12 cellular contexts compared by ENCODE assay signal in the genomic region with DNA sequence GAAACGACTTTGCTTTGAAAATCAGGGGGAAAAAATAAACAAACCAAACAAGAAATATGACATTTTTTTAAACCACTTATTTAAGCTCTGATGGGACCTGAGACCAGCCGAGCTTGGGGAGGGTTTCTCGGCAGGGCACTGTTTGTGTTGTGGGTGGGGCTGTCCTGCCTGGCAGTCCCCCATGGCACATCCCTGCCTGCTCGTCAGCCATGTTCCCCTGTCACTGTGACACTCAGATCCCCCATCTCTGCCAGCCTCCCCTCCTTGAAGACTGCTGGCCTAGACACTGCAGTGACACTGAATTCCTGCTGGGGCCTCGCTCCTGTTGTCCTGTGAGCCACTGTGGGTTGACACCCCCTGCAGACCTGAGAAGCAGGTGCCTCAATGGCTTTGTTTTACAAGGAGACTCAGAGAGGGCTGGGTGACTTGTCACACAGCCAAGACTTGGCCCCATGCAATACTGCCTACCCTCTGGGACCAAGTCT.
DNase-seq lines count a peak whose midpoint lies in the region; ATAC-seq, FAIRE-seq and TF ChIP-seq lines count a peak whose summit lies in the region.
"Had no signal": no experiment of that assay in that cellular context is flagged by ENCODE, and none has a peak within 500 bp of the region (broad histone marks: within the 10 kb centered on the region; RNA-seq: fewer than 3 reads in every experiment).

No MANE protein-coding gene starts in this region.

- no peaks in the 10 kb centered on the region for H3K27me3 ChIP-seq in breast epithelium
- H3K27me3 ChIP-seq in HepG2 (ENCODE audit: control insufficient read depth in 1 of 2, insufficient read depth in 2 of 2, low read length in 2 of 2), result no peaks in the 10 kb centered on the region
- no peaks in the 10 kb centered on the region for H3K27me3 ChIP-seq in stomach

- TF ChIP-seq POLR2A in breast epithelium (IDR thresholded peaks at IDR 0.05) (no peak), HepG2 (IDR thresholded peaks at IDR 0.05; ENCODE audit: insufficient read depth in 1 of 2, low read depth in 2 of 2, low read length in 2 of 2) (no peak), stomach (IDR thresholded peaks at IDR 0.05) (no peak)

- H3K4me1 ChIP-seq in breast epithelium (peaks cover 13 to 21% of the 10 kb centered on the region in 2 donors), HepG2 (ENCODE audit: insufficient read depth, low read length) (peaks cover 84% of the 10 kb centered on the region), stomach (peaks cover 37 to 61% (median 56%) of the 10 kb centered on the region in 4 donors)

- no peaks in the 10 kb centered on the region for H4K20me1 ChIP-seq in HepG2 (ENCODE audit: insufficient read depth, low read length)

- peak; percentile 21 for DNase-seq in H4 (ENCODE audit: low spot score)
- DNase-seq in breast epithelium (ENCODE audit: low spot score in 2 of 2), result peak in 1 of 2 donors; percentile 78
- DNase-seq in HepG2 (ENCODE audit: low spot score), result no peak
- DNase-seq in stomach, result peak; percentile 59
- no peak for DNase-seq in NCI-H748 treated with DMSO at 0.1 percent for 48 hours (lab: John Stamatoyannopoulos, UW)
- no peak for DNase-seq in mesenteric fat pad (ENCODE audit: low spot score)
- DNase-seq: activated CD4-positive, alpha-beta memory T cell treated with anti-CD3 and anti-CD28 coated beads for 36 hours; CD4-positive, CD25-positive, alpha-beta regulatory T cell; naive B cell; NCI-H1930 had no signal

- TF ChIP-seq EP300 in HepG2 (IDR thresholded peaks at IDR 0.05; ENCODE audit: low read depth in 2 of 2, low read length in 2 of 2) (no peak), HepG2 (CRISPR knock-in tag; IDR thresholded peaks at IDR 0.05; ENCODE audit: borderline replicate concordance) (no peak), stomach (IDR thresholded peaks at IDR 0.05) (no peak)

- H3K9me3 ChIP-seq in breast epithelium (no peaks in the 10 kb centered on the region), HepG2 (ENCODE audit: low read length) (no peaks in the 10 kb centered on the region), stomach (no peaks in the 10 kb centered on the region)

- BruUV-seq in HepG2 (replicated peaks; lab: Mats Ljungman, UMichigan), result TSS peak; percentile 88

- H3K79me2 ChIP-seq in HepG2 (ENCODE audit: insufficient read depth, low read length), result no peaks in the 10 kb centered on the region

- peak overlapping the region; percentile 98 for H3K27ac ChIP-seq in breast epithelium
- peak overlapping the region; percentile 63 for H3K27ac ChIP-seq in HepG2 (ENCODE audit: extremely low read length, insufficient read depth, low read length)
- H3K27ac ChIP-seq in stomach, result peak overlapping the region; percentile 92 to 99 (median 97)

- 69% methylated on average over 5 of the region's 5 CpGs for WGBS in HepG2 (ENCODE audit: low lambda C conversion rate)
- WGBS in stomach, 5 donors, result 22 to 39% (median 32%) methylated on average over 5 of the region's 5 CpGs

- peak overlapping the region; percentile 70 for H3K9ac ChIP-seq in HepG2 (ENCODE audit: insufficient read depth, low read depth, low read length)

- TF ChIP-seq RAD21 in HepG2 (CRISPR knock-in tag; IDR thresholded peaks at IDR 0.05), result no peak

- peak in 1 of 3 donors; percentile 31 for TF ChIP-seq CTCF in breast epithelium (IDR thresholded peaks at IDR 0.05)
- no peak for TF ChIP-seq CTCF in HepG2 (CRISPR knock-in tag; IDR thresholded peaks at IDR 0.05)
- no peak for TF ChIP-seq CTCF in stomach (IDR thresholded peaks at IDR 0.05)

- H3K36me3 ChIP-seq in breast epithelium (no peaks in the 10 kb centered on the region), HepG2 (replicated peaks in 1 of 2; ENCODE audit: control insufficient read depth in 1 of 2, insufficient read depth in 2 of 2, low read length in 2 of 2) (no peaks in the 10 kb centered on the region), stomach (no peaks in the 10 kb centered on the region)

- ATAC-seq in HepG2 (peak; percentile 27), HG02981 (IDR thresholded peaks at IDR 0.05; ENCODE audit: unreplicated experiment) (no peak), GM21447 (IDR thresholded peaks at IDR 0.05; ENCODE audit: unreplicated experiment) (no peak)

- intact Hi-C loops in breast epithelium (cut with DNase I; ENCODE audit: low total_unique reads), result no loop called here
- intact Hi-C loops in HepG2 (cut with micrococcal nuclease; ENCODE audit: unreplicated experiment), result loop anchor here (1.0 kb wide), 1 partner anchor 18 kb away; no protein-coding TSS in a partner anchor
- intact Hi-C loops in stomach (cut with DNase I; ENCODE audit: low total_unique reads), result no loop called here

- POLR2A ChIA-PET in HepG2 (lab: Yijun Ruan, JAX), result interaction anchor here (1.1 to 5.9 kb wide), 8 partner anchors 8 to 243 kb away, joined by 4 to 53 read pairs (median 10); no protein-coding TSS in a partner anchor

- no peak for FAIRE-seq in HepG2 (lab: Jason Lieb, UNC)

- H3K4me3 ChIP-seq in breast epithelium, result peak overlapping the region in 1 of 3 donors; percentile 44
- H3K4me3 ChIP-seq in HepG2 (replicated peaks in 1 of 3; ENCODE audit: insufficient read depth in 1 of 3, low read depth in 2 of 3, low read length in 3 of 3), result peak overlapping the region; percentile 16 to 58 (median 40); a peak in 5 of 6 replicates
- H3K4me3 ChIP-seq in stomach, result no peak overlapping the region

- in situ Hi-C loops in HepG2 (cut with HindIII; ENCODE audit: extremely low pct_ligation_motif_present, low pct_unique_long_range_greater_than_20kb), result no loop called here

- CTCF ChIA-PET in HepG2 (lab: Yijun Ruan, JAX; ENCODE audit: low intra/inter-chr PET ratio, low total read pairs), result no interaction called here

- peak overlapping the region; percentile 77 for H3K4me2 ChIP-seq in HepG2 (ENCODE audit: low read depth, low read length)

- H2AFZ ChIP-seq in HepG2 (ENCODE audit: low read length), result no peak overlapping the region

TF ChIP-seq in HepG2, 621 proteins besides CTCF, POLR2A, EP300 and RAD21 (continues in another document):
- TF ChIP-seq RBM39 (IDR thresholded peaks at IDR 0.05; ENCODE audit: low read depth, low read length, poor library complexity, severe bottlenecking), result peak; percentile 38
- TF ChIP-seq, protein P1, sequence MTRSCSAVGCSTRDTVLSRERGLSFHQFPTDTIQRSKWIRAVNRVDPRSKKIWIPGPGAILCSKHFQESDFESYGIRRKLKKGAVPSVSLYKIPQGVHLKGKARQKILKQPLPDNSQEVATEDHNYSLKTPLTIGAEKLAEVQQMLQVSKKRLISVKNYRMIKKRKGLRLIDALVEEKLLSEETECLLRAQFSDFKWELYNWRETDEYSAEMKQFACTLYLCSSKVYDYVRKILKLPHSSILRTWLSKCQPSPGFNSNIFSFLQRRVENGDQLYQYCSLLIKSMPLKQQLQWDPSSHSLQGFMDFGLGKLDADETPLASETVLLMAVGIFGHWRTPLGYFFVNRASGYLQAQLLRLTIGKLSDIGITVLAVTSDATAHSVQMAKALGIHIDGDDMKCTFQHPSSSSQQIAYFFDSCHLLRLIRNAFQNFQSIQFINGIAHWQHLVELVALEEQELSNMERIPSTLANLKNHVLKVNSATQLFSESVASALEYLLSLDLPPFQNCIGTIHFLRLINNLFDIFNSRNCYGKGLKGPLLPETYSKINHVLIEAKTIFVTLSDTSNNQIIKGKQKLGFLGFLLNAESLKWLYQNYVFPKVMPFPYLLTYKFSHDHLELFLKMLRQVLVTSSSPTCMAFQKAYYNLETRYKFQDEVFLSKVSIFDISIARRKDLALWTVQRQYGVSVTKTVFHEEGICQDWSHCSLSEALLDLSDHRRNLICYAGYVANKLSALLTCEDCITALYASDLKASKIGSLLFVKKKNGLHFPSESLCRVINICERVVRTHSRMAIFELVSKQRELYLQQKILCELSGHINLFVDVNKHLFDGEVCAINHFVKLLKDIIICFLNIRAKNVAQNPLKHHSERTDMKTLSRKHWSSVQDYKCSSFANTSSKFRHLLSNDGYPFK (CRISPR knock-in tag; IDR thresholded peaks at IDR 0.05; ENCODE audit: borderline replicate concordance), result 0 out of 2 replicates have a peak, but pooled peaks have one; percentile 34
- no peak for TF ChIP-seq ZNF34 (CRISPR knock-in tag; IDR thresholded peaks at IDR 0.05; ENCODE audit: borderline replicate concordance)
- TF ChIP-seq, protein P2, sequence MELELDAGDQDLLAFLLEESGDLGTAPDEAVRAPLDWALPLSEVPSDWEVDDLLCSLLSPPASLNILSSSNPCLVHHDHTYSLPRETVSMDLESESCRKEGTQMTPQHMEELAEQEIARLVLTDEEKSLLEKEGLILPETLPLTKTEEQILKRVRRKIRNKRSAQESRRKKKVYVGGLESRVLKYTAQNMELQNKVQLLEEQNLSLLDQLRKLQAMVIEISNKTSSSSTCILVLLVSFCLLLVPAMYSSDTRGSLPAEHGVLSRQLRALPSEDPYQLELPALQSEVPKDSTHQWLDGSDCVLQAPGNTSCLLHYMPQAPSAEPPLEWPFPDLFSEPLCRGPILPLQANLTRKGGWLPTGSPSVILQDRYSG (CRISPR knock-in tag; IDR thresholded peaks at IDR 0.05), result peak; percentile 77
- peak; percentile 56 for TF ChIP-seq SRSF1 (optimal IDR thresholded peaks at IDR 0.05; ENCODE audit: low read depth, low read length)
- TF ChIP-seq, protein P3, sequence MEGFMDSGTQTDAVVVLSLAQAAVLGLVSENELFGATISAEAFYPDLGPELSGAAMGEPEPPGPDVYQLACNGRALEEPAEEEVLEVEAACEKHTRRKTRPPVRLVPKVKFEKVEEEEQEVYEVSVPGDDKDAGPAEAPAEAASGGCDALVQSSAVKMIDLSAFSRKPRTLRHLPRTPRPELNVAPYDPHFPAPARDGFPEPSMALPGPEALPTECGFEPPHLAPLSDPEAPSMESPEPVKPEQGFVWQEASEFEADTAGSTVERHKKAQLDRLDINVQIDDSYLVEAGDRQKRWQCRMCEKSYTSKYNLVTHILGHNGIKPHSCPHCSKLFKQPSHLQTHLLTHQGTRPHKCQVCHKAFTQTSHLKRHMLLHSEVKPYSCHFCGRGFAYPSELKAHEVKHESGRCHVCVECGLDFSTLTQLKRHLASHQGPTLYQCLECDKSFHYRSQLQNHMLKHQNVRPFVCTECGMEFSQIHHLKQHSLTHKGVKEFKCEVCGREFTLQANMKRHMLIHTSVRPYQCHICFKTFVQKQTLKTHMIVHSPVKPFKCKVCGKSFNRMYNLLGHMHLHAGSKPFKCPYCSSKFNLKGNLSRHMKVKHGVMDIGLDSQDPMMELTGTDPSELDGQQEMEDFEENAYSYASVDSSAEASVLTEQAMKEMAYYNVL (CRISPR knock-in tag; IDR thresholded peaks at IDR 0.05; ENCODE audit: borderline replicate concordance), result no peak
- TF ChIP-seq, protein P4, sequence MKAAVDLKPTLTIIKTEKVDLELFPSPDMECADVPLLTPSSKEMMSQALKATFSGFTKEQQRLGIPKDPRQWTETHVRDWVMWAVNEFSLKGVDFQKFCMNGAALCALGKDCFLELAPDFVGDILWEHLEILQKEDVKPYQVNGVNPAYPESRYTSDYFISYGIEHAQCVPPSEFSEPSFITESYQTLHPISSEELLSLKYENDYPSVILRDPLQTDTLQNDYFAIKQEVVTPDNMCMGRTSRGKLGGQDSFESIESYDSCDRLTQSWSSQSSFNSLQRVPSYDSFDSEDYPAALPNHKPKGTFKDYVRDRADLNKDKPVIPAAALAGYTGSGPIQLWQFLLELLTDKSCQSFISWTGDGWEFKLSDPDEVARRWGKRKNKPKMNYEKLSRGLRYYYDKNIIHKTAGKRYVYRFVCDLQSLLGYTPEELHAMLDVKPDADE (CRISPR knock-in tag; IDR thresholded peaks at IDR 0.05), result 0 out of 2 replicates have a peak, but pooled peaks have one; percentile 54

Comparison
In these comparisons a context has a peak if more than half of its experiments do, and no peak if none do; other contexts are left out.
1. DNase-seq: peak in H4 (single experiment) and stomach (single experiment); none in HepG2 (single experiment), NCI-H748 treated with DMSO at 0.1 percent for 48 hours (single experiment) and mesenteric fat pad (single experiment).
2. H3K4me3 ChIP-seq: peak in HepG2 (3 of 3); none in stomach (0 of 4).
3. Peak in every context shown above with its lines, with median percentiles within 50 percentile points of each other: H3K27ac ChIP-seq.